Comparison of ENCODE assay signal across 8 cellular contexts in genomic region chr4:51831133-51831532, GRCh38. TPM values are rescaled to one million over a fixed set of nuclear protein-coding genes. Genes with fewer than 3 reads are reported as not detected.
DNase-seq lines count a peak whose midpoint lies in the region; ATAC-seq and TF ChIP-seq lines count a peak whose summit lies in the region.

No MANE protein-coding gene starts in this region.

- H3K9me3 Mint-ChIP-seq in WTC11 = peaks cover 37% of the 10 kb centered on the region

- H3K4me3 Mint-ChIP-seq in WTC11 = no peak overlapping the region

- peak; percentile 4 for DNase-seq in COR-L47 (lab: John Stamatoyannopoulos, UW)
- peak; percentile 18 for DNase-seq in LNCaP clone FGC (ENCODE audit: low read depth)
- DNase-seq in WTC11 (ENCODE audit: low spot score) = peak; percentile 67
- DNase-seq in cardiac fibroblast (ENCODE audit: low read depth in 2 of 2) = peak; percentile 70 to 72
- peak; percentile 79 for DNase-seq in left lobe of liver (ENCODE audit: low spot score)
- DNase-seq in stimulated activated CD8-positive, alpha-beta memory T cell treated with anti-CD3 and anti-CD28 coated beads, Interleukin-12 subunit alpha, Interleukin-12 subunit beta, amount 100 ng/mL, for 1 hour (ENCODE audit: low read depth) = peak; percentile 45

- peak; percentile 75 for ATAC-seq in GM19463 (IDR thresholded peaks at IDR 0.05; ENCODE audit: unreplicated experiment)
- ATAC-seq in WTC11 = peak; percentile 96
- ATAC-seq in left lobe of liver = peak; percentile 98
- no peak for ATAC-seq in HG03108 (IDR thresholded peaks at IDR 0.05; ENCODE audit: unreplicated experiment)

- CTCF ChIA-PET in WTC11 (lab: Charles Lee) = interaction anchor here (0.6 to 4.5 kb wide), 5 partner anchors 10 to 39 kb away, joined by 3 to 22 read pairs (median 3); partner anchors contain the start of gene DCUN1D4

- no peaks in the 10 kb centered on the region for H3K4me1 Mint-ChIP-seq in WTC11

- peaks cover 3% of the 10 kb centered on the region; the same call in 1 of the 2 replicates for H3K36me3 Mint-ChIP-seq in WTC11

- no peak overlapping the region for H3K4me3 ChIP-seq in LNCaP clone FGC (ENCODE audit: low read depth, low read length)
- no peak overlapping the region for H3K4me3 ChIP-seq in cardiac fibroblast (replicated peaks in 1 of 2; ENCODE audit: low read depth in 2 of 2, low read length in 2 of 2)

- H3K27ac Mint-ChIP-seq in WTC11 = no peak overlapping the region

- TF ChIP-seq CTCF in LNCaP clone FGC (IDR thresholded peaks at IDR 0.05; ENCODE audit: control insufficient read depth, extremely low read depth, insufficient read depth) (peak; percentile 94), WTC11 (IDR thresholded peaks at IDR 0.05) (peak; percentile 22; the same call in 1 of the 2 replicates), cardiac fibroblast (IDR thresholded peaks at IDR 0.05; ENCODE audit: low read depth, low read length) (peak; percentile 74)

- H3K27me3 Mint-ChIP-seq in WTC11 (ENCODE audit: low read depth) = peaks cover 19% of the 10 kb centered on the region

- POLR2A ChIA-PET in WTC11 (lab: Charles Lee) = no interaction called here

TF ChIP-seq in WTC11, 78 proteins besides CTCF, POLR2A, EP300 and RAD21:
- no peak for TF ChIP-seq AFF4 (CRISPR knock-in tag; IDR thresholded peaks at IDR 0.05; ENCODE audit: borderline replicate concordance)

RNA-seq across cellular contexts. Expression of gene DCUN1D4, which starts 11.8 kb away (rescaled TPM):
- total RNA-seq in WTC11 (2021) (33.3 to 36.2 TPM (median 34.3 TPM) in 3 replicates), left lobe of liver (43.8 TPM)

Comparison
In these comparisons a context has a peak if more than half of its experiments do, and no peak if none do; other contexts are left out.
1. DNase-seq: peak in every context shown above with its lines; median percentile 79 in left lobe of liver; 71 in cardiac fibroblast; 67 in WTC11; 45 in stimulated activated CD8-positive, alpha-beta memory T cell treated with anti-CD3 and anti-CD28 coated beads, Interleukin-12 subunit alpha, Interleukin-12 subunit beta, amount 100 ng/mL, for 1 hour; 18 in LNCaP clone FGC; 4 in COR-L47.
2. CTCF ChIP-seq: peak in every context shown above with its lines; median percentile 94 in LNCaP clone FGC; 74 in cardiac fibroblast; 22 in WTC11.